In the genomic region with DNA sequence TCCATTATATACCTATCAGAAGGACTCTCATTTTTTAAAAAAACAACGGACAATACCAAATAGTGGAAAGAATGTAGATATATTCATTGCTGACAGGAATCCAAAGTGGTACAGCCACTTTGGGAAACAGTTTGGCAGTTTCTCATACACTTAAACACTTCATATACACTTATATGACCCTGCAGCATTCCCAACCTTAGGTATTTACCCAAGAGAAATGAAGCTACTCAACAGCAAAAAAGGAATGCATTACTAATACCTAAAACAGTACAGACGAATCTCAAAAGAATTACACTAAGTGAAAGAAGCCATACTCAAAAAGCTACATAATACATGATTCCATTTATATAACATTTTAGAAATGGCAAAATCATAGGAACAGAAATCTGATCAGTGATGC, we compare ENCODE assay signal across 30 cellular contexts. TPM values are rescaled to one million over a fixed set of nuclear protein-coding genes. Genes with fewer than 3 reads are reported as not detected.
A peak's percentile ranks its signal among the peaks of the same experiment; 100 is the strongest.
DNase-seq lines count a peak whose midpoint lies in the region; ATAC-seq and TF ChIP-seq lines count a peak whose summit lies in the region.
"Had no signal": no experiment of that assay in that cellular context is flagged by ENCODE, and none has a peak within 500 bp of the region (broad histone marks: within the 10 kb centered on the region; RNA-seq: fewer than 3 reads in every experiment).

No MANE protein-coding gene starts in this region.

- no peak overlapping the region for H3K4me3 ChIP-seq in brain microvascular endothelial cell (ENCODE audit: low read depth, low read length)
- no peak overlapping the region for H3K4me3 ChIP-seq in lower lobe of right lung
- H3K4me3 ChIP-seq: colonic mucosa had no signal

- peak; percentile 69 to 77 for ATAC-seq in lower lobe of right lung
- ATAC-seq: activated CD4-positive, alpha-beta T cell treated with anti-CD3 and anti-CD28 coated beads for 36 hours; activated CD8-positive, alpha-beta T cell treated with anti-CD3 and anti-CD28 coated beads, Interleukin-2, amount 10 ng/mL, durations not matched to agents 7 days and 5 days; activated T-helper 17 cell treated with anti-CD3 and anti-CD28 coated beads, Interleukin-2, amount 50 U/mL, for 72 hours; effector memory CD8-positive, alpha-beta T cell; HCT116; HepG2; left ventricle myocardium superior; naive thymus-derived CD4-positive, alpha-beta T cell; stimulated activated effector memory CD8-positive, alpha-beta T cell treated with anti-CD3 and anti-CD28 coated beads, Interleukin-12 subunit alpha, Interleukin-12 subunit beta, amount 100 ng/mL, for 72 hours had no signal

- DNase-seq in HCEC 1CT (peak; percentile 55), brain microvascular endothelial cell (peak; percentile 34), lower lobe of right lung (no peak), NCI-H345 treated with DMSO at 0.1 percent for 48 hours (lab: John Stamatoyannopoulos, UW; ENCODE audit: unreplicated experiment) (no peak), ecto neural progenitor cell (ENCODE audit: low spot score) (no peak)
- DNase-seq in effector CD8-positive, alpha-beta T cell (lab: John Stamatoyannopoulos, UW), result no peak
- DNase-seq in activated naive CD4-positive, alpha-beta T cell treated with anti-CD3 and anti-CD28 coated beads, Interleukin-2, amount 50 U/mL, for 16 hours, result no peak
- DNase-seq: activated CD4-positive, alpha-beta T cell treated with anti-CD3 and anti-CD28 coated beads for 36 hours; activated CD8-positive, alpha-beta T cell treated with anti-CD3 and anti-CD28 coated beads, Interleukin-2, amount 10 ng/mL, durations not matched to agents 7 days and 5 days; AML-193; amygdala; CD8-positive, alpha-beta memory T cell; colonic mucosa; DMS 273 treated with DMSO at 0.1 percent for 48 hours; effector memory CD8-positive, alpha-beta T cell; Kasumi-1; left ventricle myocardium superior; MV-4-11; naive thymus-derived CD4-positive, alpha-beta T cell; NCI-H2107; NCI-H345; NCI-H748 treated with DMSO at 0.1 percent for 48 hours; nucleus accumbens; SHP77 treated with DMSO at 0.1 percent for 48 hours; T-helper 9 cell had no signal

- H3K27ac ChIP-seq in brain microvascular endothelial cell (no peak overlapping the region), lower lobe of right lung (no peak overlapping the region)
- H3K27ac ChIP-seq: colonic mucosa, VCaP had no signal

- peaks cover 45% of the 10 kb centered on the region for H3K4me1 ChIP-seq in lower lobe of right lung
- H3K4me1 ChIP-seq: colonic mucosa had no signal

- in situ Hi-C loops in brain microvascular endothelial cell (cut with HindIII; ENCODE audit: low pct_ligation_motif_present, low sequenced_read_pairs), result no loop called here

- no peaks in the 10 kb centered on the region for H3K9me3 ChIP-seq in lower lobe of right lung
- H3K9me3 ChIP-seq: colonic mucosa had no signal

- H3K27me3 ChIP-seq in brain microvascular endothelial cell (replicated peaks) (no peaks in the 10 kb centered on the region), lower lobe of right lung (ENCODE audit: low read depth) (no peaks in the 10 kb centered on the region)
- H3K27me3 ChIP-seq: colonic mucosa had no signal

- intact Hi-C loops in lower lobe of right lung (cut with DNase I), result no loop called here

- TF ChIP-seq CTCF in brain microvascular endothelial cell (IDR thresholded peaks at IDR 0.05; ENCODE audit: low read depth, low read length, missing control alignments) (no peak), lower lobe of right lung (IDR thresholded peaks at IDR 0.05) (no peak)

- no peaks in the 10 kb centered on the region for H3K36me3 ChIP-seq in brain microvascular endothelial cell (replicated peaks)
- H3K36me3 ChIP-seq in lower lobe of right lung, result no peaks in the 10 kb centered on the region
- H3K36me3 ChIP-seq: colonic mucosa had no signal

RNA-seq across cellular contexts. Expression of a gene that starts 51.5 kb away (rescaled TPM):
- total RNA-seq in lower lobe of right lung, result 50.1 TPM

Comparison
In these comparisons a context has a peak if more than half of its experiments do, and no peak if none do; other contexts are left out.
1. DNase-seq: peak in HCEC 1CT (single experiment) and brain microvascular endothelial cell (single experiment); none in lower lobe of right lung (single experiment), NCI-H345 treated with DMSO at 0.1 percent for 48 hours (single experiment), effector CD8-positive, alpha-beta T cell (single experiment), activated naive CD4-positive, alpha-beta T cell treated with anti-CD3 and anti-CD28 coated beads, Interleukin-2, amount 50 U/mL, for 16 hours (single experiment) and ecto neural progenitor cell (single experiment).